8 cellular contexts compared by ENCODE assay signal in genomic region chr12:39441963-39442894, GRCh38. TPM values are rescaled to one million over a fixed set of nuclear protein-coding genes. Genes with fewer than 3 reads are reported as not detected.
DNase-seq lines count a peak whose midpoint lies in the region; ATAC-seq and TF ChIP-seq lines count a peak whose summit lies in the region.

No MANE protein-coding gene starts in this region.

- ATAC-seq in activated CD4-positive, alpha-beta T cell treated with anti-CD3 and anti-CD28 coated beads for 36 hours, result no peak

- H3K27ac ChIP-seq in cingulate gyrus (ENCODE audit: low read depth, low read length) (peak overlapping the region; percentile 96), liver (ENCODE audit: low read depth in 1 of 2, low read length in 2 of 2) (peak overlapping the region; percentile 90 to 92)

- peak overlapping the region; percentile 85 to 98 (median 90) for H3K4me3 ChIP-seq in liver (ENCODE audit: low read depth in 1 of 3, low read length in 3 of 3)

- H3K4me3 Mint-ChIP-seq in activated CD4-positive, alpha-beta T cell treated with anti-CD3 and anti-CD28 coated beads for 36 hours, result peak overlapping the region; percentile 80

- H3K9me3 Mint-ChIP-seq in activated CD4-positive, alpha-beta T cell treated with anti-CD3 and anti-CD28 coated beads for 36 hours (ENCODE audit: low read depth), result no peaks in the 10 kb centered on the region

- peak overlapping the region; percentile 82 to 94 for H3K9ac ChIP-seq in liver (ENCODE audit: low read depth in 1 of 2, low read length in 2 of 2)

- no peaks in the 10 kb centered on the region for H3K27me3 ChIP-seq in liver (ENCODE audit: control insufficient read depth in 4 of 4, insufficient read depth in 4 of 4, low read length in 3 of 4)

- H3K27ac Mint-ChIP-seq in activated CD4-positive, alpha-beta T cell treated with anti-CD3 and anti-CD28 coated beads for 36 hours, result peak overlapping the region; percentile 78

- H3K27me3 Mint-ChIP-seq in activated CD4-positive, alpha-beta T cell treated with anti-CD3 and anti-CD28 coated beads for 36 hours, result peaks cover 14% of the 10 kb centered on the region

- TF ChIP-seq RAD21 in liver (IDR thresholded peaks at IDR 0.05), result peak in 1 of 2 donors; percentile 8

- no peaks in the 10 kb centered on the region for H3K36me3 Mint-ChIP-seq in activated CD4-positive, alpha-beta T cell treated with anti-CD3 and anti-CD28 coated beads for 36 hours (ENCODE audit: low read depth)

- POLR2A ChIA-PET in GM10248 (lab: Yijun Ruan, JAX), result interaction anchor here (1.1 kb wide), 1 partner anchor 174 kb away, joined by 3 read pairs; no protein-coding TSS in a partner anchor
- POLR2A ChIA-PET in HEK293T (lab: Yijun Ruan, JAX), result interaction anchor here (1.0 to 1.2 kb wide), 2 partner anchors 109 to 177 kb away, joined by 3 to 4 read pairs; partner anchors contain the start of gene ABCD2
- POLR2A ChIA-PET in activated CD4-positive, alpha-beta T cell treated with anti-CD3 and anti-CD28 coated beads for 36 hours (lab: Charles Lee), result no interaction called here

- TF ChIP-seq CTCF in GM10248 (IDR thresholded peaks at IDR 0.05; ENCODE audit: control extremely low read depth, extremely low read depth, low read depth, missing control alignments), result no peak
- TF ChIP-seq CTCF in liver (IDR thresholded peaks at IDR 0.05; ENCODE audit: low read depth, low read length, missing input control), result no peak

- CTCF ChIA-PET in GM10248 (lab: Yijun Ruan, JAX), result interaction anchor here (0.9 to 2.6 kb wide), 7 partner anchors 9 to 99 kb away, joined by 3 to 14 read pairs (median 4); no protein-coding TSS in a partner anchor
- CTCF ChIA-PET in HEK293T (lab: Yijun Ruan, JAX), result interaction anchor here (0.5 kb wide), 1 partner anchor 1213 kb away, joined by 3 read pairs; no protein-coding TSS in a partner anchor
- CTCF ChIA-PET in activated CD4-positive, alpha-beta T cell treated with anti-CD3 and anti-CD28 coated beads for 36 hours (lab: Charles Lee), result interaction anchor here (0.7 to 2.1 kb wide), 4 partner anchors 33 to 178 kb away, joined by 3 to 6 read pairs (median 3); partner anchors contain the start of gene ABCD2

- H3K4me1 ChIP-seq in liver (ENCODE audit: control insufficient read depth in 4 of 4, insufficient read depth in 4 of 4, low read length in 3 of 4), result peaks cover 2 to 37% (median 12%) of the 10 kb centered on the region in 4 donors

- peaks cover 19% of the 10 kb centered on the region for H3K4me1 Mint-ChIP-seq in activated CD4-positive, alpha-beta T cell treated with anti-CD3 and anti-CD28 coated beads for 36 hours

- no peaks in the 10 kb centered on the region for H3K9me3 ChIP-seq in liver (ENCODE audit: control insufficient read depth in 4 of 4, low read length in 3 of 4)

- peak; percentile 54 for DNase-seq in GM10248 (ENCODE audit: extremely low spot score)
- DNase-seq in HEK293T (ENCODE audit: extremely low spot score), result peak; percentile 40
- peak; percentile 85 for DNase-seq in NCI-H1092 treated with DMSO at 0.1 percent for 48 hours (lab: John Stamatoyannopoulos, UW)
- peak; percentile 64 for DNase-seq in activated CD4-positive, alpha-beta T cell treated with anti-CD3 and anti-CD28 coated beads for 36 hours
- peak; percentile 65 for DNase-seq in stimulated activated CD4-positive, alpha-beta T cell treated with anti-CD3 and anti-CD28 coated beads, Interleukin-4, amount 100 ng/mL, for 24 hours
- no peak for DNase-seq in NCI-H187 treated with DMSO at 0.1 percent for 48 hours (lab: John Stamatoyannopoulos, UW)

- intact Hi-C loops in activated CD4-positive, alpha-beta T cell treated with anti-CD3 and anti-CD28 coated beads for 36 hours (cut with DNase I, micrococcal nuclease), result loop anchor here (1.0 to 10.0 kb wide), 6 partner anchors 124 to 1125 kb away; partner anchors contain the start of genes SLC2A13 (in 2 of the 2) and ALG10B (in 1 of the 2)

- no peaks in the 10 kb centered on the region for H3K36me3 ChIP-seq in liver (ENCODE audit: control insufficient read depth in 4 of 4, insufficient read depth in 3 of 4, low read depth in 1 of 4, low read length in 3 of 4)

- under 1% methylated on average over 58 of the region's 58 CpGs for WGBS in liver

TF ChIP-seq in HEK293T, 16 proteins besides CTCF, POLR2A, EP300 and RAD21:
- no peak for TF ChIP-seq NFRKB (IDR thresholded peaks at IDR 0.05)
- no peak for TF ChIP-seq PKNOX1 (IDR thresholded peaks at IDR 0.05)
- no peak for TF ChIP-seq CTBP1 (IDR thresholded peaks at IDR 0.05; ENCODE audit: borderline replicate concordance)
- no peak for TF ChIP-seq SUZ12 (IDR thresholded peaks at IDR 0.05)
- no peak for TF ChIP-seq FOXM1 (IDR thresholded peaks at IDR 0.05; ENCODE audit: borderline replicate concordance)
- no peak for TF ChIP-seq TARDBP (IDR thresholded peaks at IDR 0.05)
- TF ChIP-seq ZNF384 (IDR thresholded peaks at IDR 0.05), result no peak

TF ChIP-seq in liver, 16 proteins besides CTCF, POLR2A, EP300 and RAD21:
- TF ChIP-seq ATF3 (IDR thresholded peaks at IDR 0.05) (no peak), YY1 (IDR thresholded peaks at IDR 0.05) (peak; percentile 67)

RNA-seq across cellular contexts. Expression of gene KIF21A, which starts 0.7 kb away (rescaled TPM):
- total RNA-seq in activated CD4-positive, alpha-beta T cell treated with anti-CD3 and anti-CD28 coated beads for 36 hours, result 10 to 100 TPM; 12.0 to 13.9 TPM
- 10 to 100 TPM in 1 of 2 donors, 1 to 10 TPM in 1; 9.1 to 47.4 TPM for total RNA-seq in liver
- polyA plus RNA-seq in liver, result 10 to 100 TPM; 13.8 to 28.3 TPM
